8 cellular contexts compared by ENCODE assay signal in the genomic region with DNA sequence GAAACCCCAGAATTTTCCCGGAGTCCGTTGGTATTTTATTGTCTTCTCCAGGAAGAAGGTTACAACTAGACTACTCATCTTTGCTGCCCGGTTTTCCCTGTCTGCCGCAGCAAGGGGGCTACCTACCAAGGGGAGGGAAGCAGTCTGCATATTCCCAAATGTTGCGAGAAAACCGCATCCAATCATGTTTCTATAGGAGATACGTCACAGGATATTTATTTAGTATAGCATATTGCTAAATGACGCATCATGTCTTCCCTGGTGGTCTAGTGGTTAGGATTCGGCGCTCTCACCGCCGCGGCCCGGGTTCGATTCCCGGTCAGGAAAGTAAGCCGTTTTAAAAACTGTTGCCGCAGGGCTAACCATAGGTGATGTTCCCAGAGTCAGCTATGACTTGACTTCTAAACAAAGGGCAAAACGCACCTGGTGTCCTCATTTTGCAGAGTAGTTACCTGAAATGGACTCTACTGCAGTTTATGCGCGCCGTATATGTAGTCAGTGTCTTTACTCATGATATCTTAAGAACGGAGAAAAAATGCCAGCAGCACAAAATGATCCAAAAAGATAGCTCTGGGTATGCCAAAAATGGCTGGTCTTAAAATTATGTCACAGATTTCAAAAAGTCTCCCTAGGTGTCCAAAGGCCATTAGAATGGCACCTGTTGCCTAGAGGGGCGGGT. TPM values are rescaled to one million over a fixed set of nuclear protein-coding genes. Genes with fewer than 3 reads are reported as not detected.
DNase-seq lines count a peak whose midpoint lies in the region; ATAC-seq and TF ChIP-seq lines count a peak whose summit lies in the region.

No MANE protein-coding gene starts in this region.

- H3K27ac ChIP-seq in AG04450 (ENCODE audit: low read depth, low read length) (peak overlapping the region; percentile 93), duodenal mucosa (ENCODE audit: low read depth, low read length) (peak overlapping the region; percentile 96)

- H3K4me3 ChIP-seq in AG04450 (ENCODE audit: low read depth, low read length) = peak overlapping the region; percentile 84
- H3K4me3 ChIP-seq in duodenal mucosa (ENCODE audit: low read depth in 1 of 2, low read length in 2 of 2) = peak overlapping the region; percentile 97 to 98

- H3K27me3 ChIP-seq in AG04450 (ENCODE audit: control insufficient read depth, insufficient read depth, low read length) (no peaks in the 10 kb centered on the region), duodenal mucosa (ENCODE audit: control insufficient read depth in 1 of 2, insufficient read depth in 2 of 2, low read length in 2 of 2) (no peaks in the 10 kb centered on the region)

- peaks cover 5% of the 10 kb centered on the region in 2 donors for H3K4me1 ChIP-seq in duodenal mucosa (ENCODE audit: control insufficient read depth in 1 of 2, insufficient read depth in 2 of 2, low read length in 2 of 2)

- TF ChIP-seq CTCF in AG04450 (IDR thresholded peaks at IDR 0.05; ENCODE audit: low read depth, low read length) = no peak

- ATAC-seq in GM19351 (IDR thresholded peaks at IDR 0.05; ENCODE audit: unreplicated experiment) = peak; percentile 55
- peak; percentile 54 for ATAC-seq in HG03460 (IDR thresholded peaks at IDR 0.05; ENCODE audit: unreplicated experiment)

- H3K9me3 ChIP-seq in AG04450 (ENCODE audit: control insufficient read depth, insufficient read depth, low read length) = no peaks in the 10 kb centered on the region
- no peaks in the 10 kb centered on the region for H3K9me3 ChIP-seq in duodenal mucosa (ENCODE audit: control insufficient read depth in 1 of 2, low read length in 2 of 2)

- POLR2A ChIA-PET in AG04450 (lab: Yijun Ruan, JAX) = interaction anchor here (1.0 to 1.7 kb wide), 3 partner anchors 15 to 48 kb away, joined by 3 to 8 read pairs (median 7); partner anchors contain the start of genes SH3BP5L, ZNF672 and ZNF692

- H3K9ac ChIP-seq in duodenal mucosa (ENCODE audit: low read depth in 1 of 2, low read length in 2 of 2) = peak overlapping the region; percentile 96 to 100

- DNase-seq in AG04450 (ENCODE audit: low read depth, low spot score) (no peak), NCI-H69 (lab: John Stamatoyannopoulos, UW) (peak; percentile 95), medulla oblongata (ENCODE audit: extremely low spot score) (peak; percentile 87)
- DNase-seq in activated CD4-positive, alpha-beta T cell treated with anti-CD3 and anti-CD28 coated beads, Interleukin-2, amount 50 U/mL, for 4 hours = peak; percentile 80 to 83
- peak; percentile 72 to 83 (median 78) for DNase-seq in stimulated activated CD4-positive, alpha-beta T cell treated with anti-CD3 and anti-CD28 coated beads, TNF-alpha, amount 100 ng/mL, for 24 hours (ENCODE audit: low read depth in 3 of 3)

- no peaks in the 10 kb centered on the region for H3K36me3 ChIP-seq in duodenal mucosa (ENCODE audit: control insufficient read depth in 1 of 2, insufficient read depth in 2 of 2, low read length in 2 of 2)

- CTCF ChIA-PET in AG04450 (lab: Charles Lee) = interaction anchor here (0.9 to 1.3 kb wide), 3 partner anchors 15 to 34 kb away, joined by 3 to 6 read pairs (median 3); partner anchors contain the start of gene ZNF692

RNA-seq across cellular contexts. Expression of gene ZNF692, which starts 15.2 kb away (rescaled TPM):
- 12.7 and 14.6 TPM in 2 replicates for polyA plus RNA-seq in AG04450 (2011; rRNA removed)
- polyA minus RNA-seq in AG04450 (2011; rRNA and poly(A)+ RNA removed) = 4.3 and 6.3 TPM in 2 replicates

RNA-seq across cellular contexts. Expression of gene PGBD2, which starts 31.9 kb away (rescaled TPM):
- polyA plus RNA-seq in AG04450 (2011; rRNA removed) = 4.9 and 6.7 TPM in 2 replicates
- polyA minus RNA-seq in AG04450 (2011; rRNA and poly(A)+ RNA removed) = 7.6 and 8.0 TPM in 2 replicates

RNA-seq across cellular contexts. Expression of gene ZNF672, which starts 36.1 kb away (rescaled TPM):
- polyA plus RNA-seq in AG04450 (2011; rRNA removed) = 9.1 and 10.9 TPM in 2 replicates
- 9.2 and 14.7 TPM in 2 replicates for polyA minus RNA-seq in AG04450 (2011; rRNA and poly(A)+ RNA removed)

RNA-seq across cellular contexts. Expression of gene SH3BP5L, which starts 48.4 kb away (rescaled TPM):
- polyA plus RNA-seq in AG04450 (2011; rRNA removed) = 15.3 and 16.6 TPM in 2 replicates
- 17.7 and 21.6 TPM in 2 replicates for polyA minus RNA-seq in AG04450 (2011; rRNA and poly(A)+ RNA removed)
